In genomic region chr12:11559941-11560340, GRCh38 we compare ENCODE assay signal across 28 cellular contexts.
"Had no signal": no experiment of that assay in that cellular context is flagged by ENCODE, and none has a peak within 500 bp of the region (broad histone marks: within the 10 kb centered on the region; RNA-seq: fewer than 3 reads in every experiment).

No MANE protein-coding gene starts in this region.

- H3K4me3 ChIP-seq: colonic mucosa, coronary artery, dorsolateral prefrontal cortex, esophagus muscularis mucosa, esophagus squamous epithelium, gastrocnemius medialis, gastroesophageal sphincter, heart left ventricle, heart right ventricle had no signal

- H3K27ac ChIP-seq: colonic mucosa, dorsolateral prefrontal cortex, esophagus squamous epithelium, foreskin keratinocyte, gastrocnemius medialis, gastroesophageal sphincter, heart left ventricle, heart right ventricle had no signal

- ATAC-seq: effector memory CD8-positive, alpha-beta T cell; esophagus mucosa; foreskin keratinocyte; gastrocnemius medialis; gastroesophageal sphincter; heart left ventricle; heart right ventricle had no signal

- H3K27ac Mint-ChIP-seq: dendritic cell treated with granulocyte-macrophage colony-stimulating factor and Interleukin-4, amounts not matched to agents 40 ng/mL and 50 ng/mL, for 4 days; endodermal cell had no signal

- H3K9me3 ChIP-seq: colonic mucosa, esophagus muscularis mucosa, esophagus squamous epithelium, gastrocnemius medialis, gastroesophageal sphincter, heart left ventricle, heart right ventricle had no signal

- FAIRE-seq: colon, endometrium, endothelial cell of umbilical vein, frontal cortex had no signal

- H3K27me3 ChIP-seq: colonic mucosa, dorsolateral prefrontal cortex, esophagus muscularis mucosa, esophagus squamous epithelium, gastrocnemius medialis, gastroesophageal sphincter, heart right ventricle had no signal

- H3K4me3 Mint-ChIP-seq: dendritic cell treated with granulocyte-macrophage colony-stimulating factor and Interleukin-4, amounts not matched to agents 40 ng/mL and 50 ng/mL, for 4 days; effector memory CD8-positive, alpha-beta T cell; endodermal cell had no signal

- H3K4me1 ChIP-seq: colonic mucosa, foreskin keratinocyte, gastrocnemius medialis had no signal

- H3K27me3 Mint-ChIP-seq: dendritic cell treated with granulocyte-macrophage colony-stimulating factor and Interleukin-4, amounts not matched to agents 40 ng/mL and 50 ng/mL, for 4 days had no signal

- H3K36me3 ChIP-seq: colonic mucosa, esophagus muscularis mucosa, esophagus squamous epithelium, gastrocnemius medialis, gastroesophageal sphincter, heart left ventricle, heart right ventricle had no signal

- DNase-seq: colonic mucosa; cortex of kidney; dermis blood vessel endothelial cell; dorsolateral prefrontal cortex; effector CD4-positive, alpha-beta T cell; effector CD8-positive, alpha-beta T cell; effector memory CD4-positive, alpha-beta T cell; effector memory CD8-positive, alpha-beta T cell; endodermal cell; erythroblast; esophagus squamous epithelium; foreskin fibroblast; foreskin keratinocyte; foreskin melanocyte; gastrocnemius medialis; glutamatergic neuron; head of caudate nucleus; heart left ventricle; heart right ventricle had no signal

- H3K9me3 Mint-ChIP-seq: effector memory CD8-positive, alpha-beta T cell; endodermal cell had no signal
